Comparison of ENCODE assay signal across 22 cellular contexts in genomic region chr22:30239421-30240405, GRCh38. TPM values are rescaled to one million over a fixed set of nuclear protein-coding genes. Genes with fewer than 3 reads are reported as not detected.
DNase-seq lines count a peak whose midpoint lies in the region; ATAC-seq and TF ChIP-seq lines count a peak whose summit lies in the region.
"Had no signal": no experiment of that assay in that cellular context is flagged by ENCODE, and none has a peak within 500 bp of the region (broad histone marks: within the 10 kb centered on the region; RNA-seq: fewer than 3 reads in every experiment).

No MANE protein-coding gene starts in this region.

- no peak overlapping the region for H3K4me2 ChIP-seq in fibroblast of lung (ENCODE audit: extremely low read depth, insufficient read depth, low read length)

- H4K20me1 ChIP-seq in fibroblast of lung (ENCODE audit: control insufficient read depth, extremely low read depth, insufficient read depth, low read length), result no peaks in the 10 kb centered on the region

- no peak overlapping the region for H2AFZ ChIP-seq in fibroblast of lung (ENCODE audit: low read length)

- peak; percentile 17 for ATAC-seq in activated naive CD4-positive, alpha-beta T cell treated with anti-CD3 and anti-CD28 coated beads, Interleukin-2, amount 50 U/mL, for 72 hours
- ATAC-seq in stimulated activated naive CD8-positive, alpha-beta T cell treated with anti-CD3 and anti-CD28 coated beads, Interleukin-15, amount 100 ng/mL, for 72 hours, result peak; percentile 21
- ATAC-seq in HG03442 (IDR thresholded peaks at IDR 0.05; ENCODE audit: unreplicated experiment) (no peak), omental fat pad (ENCODE audit: low FRiP score) (no peak)
- ATAC-seq: CD8-positive, alpha-beta T cell had no signal

- H3K9me3 Mint-ChIP-seq in activated naive CD4-positive, alpha-beta T cell treated with anti-CD3 and anti-CD28 coated beads, Interleukin-2, amount 50 U/mL, for 72 hours, result no peaks in the 10 kb centered on the region
- H3K9me3 Mint-ChIP-seq in stimulated activated naive CD8-positive, alpha-beta T cell treated with anti-CD3 and anti-CD28 coated beads, Interleukin-15, amount 100 ng/mL, for 72 hours, result no peaks in the 10 kb centered on the region
- H3K9me3 Mint-ChIP-seq: CD8-positive, alpha-beta T cell had no signal

- H3K4me3 Mint-ChIP-seq in stimulated activated naive CD8-positive, alpha-beta T cell treated with anti-CD3 and anti-CD28 coated beads, Interleukin-15, amount 100 ng/mL, for 72 hours, result no peak overlapping the region
- H3K4me3 Mint-ChIP-seq: CD8-positive, alpha-beta T cell had no signal

- TF ChIP-seq CTCF in fibroblast of lung (conservative IDR thresholded peaks at IDR 0.05 in 1 of 2, IDR thresholded peaks at IDR 0.05 in 1 of 2; ENCODE audit: low read depth in 1 of 2, low read length in 2 of 2) (no peak), ascending aorta (IDR thresholded peaks at IDR 0.05) (no peak), omental fat pad (IDR thresholded peaks at IDR 0.05) (no peak)

- H3K27ac Mint-ChIP-seq in activated naive CD4-positive, alpha-beta T cell treated with anti-CD3 and anti-CD28 coated beads, Interleukin-2, amount 50 U/mL, for 72 hours, result peak overlapping the region; percentile 37 to 84
- H3K27ac Mint-ChIP-seq in stimulated activated naive CD8-positive, alpha-beta T cell treated with anti-CD3 and anti-CD28 coated beads, Interleukin-15, amount 100 ng/mL, for 72 hours, result peak overlapping the region; percentile 27 to 70
- H3K27ac Mint-ChIP-seq: CD8-positive, alpha-beta T cell had no signal

- no peaks in the 10 kb centered on the region for H3K36me3 ChIP-seq in SJCRH30
- peaks cover 20% of the 10 kb centered on the region for H3K36me3 ChIP-seq in fibroblast of lung (ENCODE audit: control insufficient read depth, insufficient read depth, low read length)
- no peaks in the 10 kb centered on the region for H3K36me3 ChIP-seq in ascending aorta
- H3K36me3 ChIP-seq: spleen had no signal

- H3K4me1 ChIP-seq in SJCRH30 (peaks cover 50% of the 10 kb centered on the region), fibroblast of lung (ENCODE audit: control insufficient read depth, extremely low read depth, insufficient read depth, low read length) (peaks cover 46% of the 10 kb centered on the region), ascending aorta (no peaks in the 10 kb centered on the region)

- no peak for DNase-seq in activated naive CD4-positive, alpha-beta T cell treated with anti-CD3 and anti-CD28 coated beads, Interleukin-2, amount 50 U/mL, for 72 hours (ENCODE audit: low spot score in 2 of 2)
- DNase-seq in activated naive CD4-positive, alpha-beta T cell (lab: John Stamatoyannopoulos, UW), result no peak
- DNase-seq in SJCRH30 (no peak), fibroblast of lung (ENCODE audit: low read depth in 2 of 2) (no peak), ascending aorta (ENCODE audit: low spot score in 2 of 2) (no peak), omental fat pad (ENCODE audit: low spot score) (no peak)
- DNase-seq in stimulated activated naive CD8-positive, alpha-beta T cell treated with anti-CD3 and anti-CD28 coated beads, Interleukin-15, amount 100 ng/mL, for 72 hours, result peak in 1 of 2 donors; percentile 45
- DNase-seq: activated CD4-positive, alpha-beta T cell treated with anti-CD3 and anti-CD28 coated beads for 1 hour; caudate nucleus; CD8-positive, alpha-beta T cell; left cardiac atrium; NCI-H1048; NCI-H2081; NCI-H510A; NK-92 treated with Interleukin-12 subunit alpha and Interleukin-12 subunit beta, amount 100 ng/mL, for 24 hours; spleen had no signal

- H3K27me3 ChIP-seq in SJCRH30 (no peaks in the 10 kb centered on the region), fibroblast of lung (ENCODE audit: control insufficient read depth, insufficient read depth, low read length) (no peaks in the 10 kb centered on the region), ascending aorta (no peaks in the 10 kb centered on the region)

- peaks cover 12 to 35% of the 10 kb centered on the region in 2 donors for H3K36me3 Mint-ChIP-seq in activated naive CD4-positive, alpha-beta T cell treated with anti-CD3 and anti-CD28 coated beads, Interleukin-2, amount 50 U/mL, for 72 hours
- H3K36me3 Mint-ChIP-seq: CD8-positive, alpha-beta T cell had no signal

- no peaks in the 10 kb centered on the region for H3K27me3 Mint-ChIP-seq in stimulated activated naive CD8-positive, alpha-beta T cell treated with anti-CD3 and anti-CD28 coated beads, Interleukin-15, amount 100 ng/mL, for 72 hours

- H3K27ac ChIP-seq in SJCRH30, result peak overlapping the region; percentile 47; the same call in 1 of the 2 replicates
- H3K27ac ChIP-seq in fibroblast of lung (ENCODE audit: insufficient read depth, low read length), result peak overlapping the region; percentile 25
- H3K27ac ChIP-seq in ascending aorta, result no peak overlapping the region
- H3K27ac ChIP-seq: spleen had no signal

- intact Hi-C loops in ascending aorta (cut with DNase I), result loop anchor here (10.0 kb wide), 1 partner anchor 55 kb away; no protein-coding TSS in a partner anchor

- peaks cover 89% of the 10 kb centered on the region for H3K4me1 Mint-ChIP-seq in stimulated activated naive CD8-positive, alpha-beta T cell treated with anti-CD3 and anti-CD28 coated beads, Interleukin-15, amount 100 ng/mL, for 72 hours

- no peaks in the 10 kb centered on the region for H3K9me3 ChIP-seq in SJCRH30 (replicated peaks)
- no peaks in the 10 kb centered on the region for H3K9me3 ChIP-seq in fibroblast of lung (ENCODE audit: control insufficient read depth, insufficient read depth, low read depth, low read length)
- H3K9me3 ChIP-seq in ascending aorta, result no peaks in the 10 kb centered on the region
- H3K9me3 ChIP-seq: spleen had no signal

- peaks cover 21% of the 10 kb centered on the region for H3K79me2 ChIP-seq in fibroblast of lung (ENCODE audit: control insufficient read depth, insufficient read depth, low read length)

- H3K4me3 ChIP-seq in SJCRH30, result no peak overlapping the region
- H3K4me3 ChIP-seq in fibroblast of lung (replicated peaks in 1 of 4; ENCODE audit: control extremely low read depth in 1 of 4, insufficient read depth in 1 of 4, low read depth in 3 of 4, low read length in 4 of 4), result no peak overlapping the region
- no peak overlapping the region for H3K4me3 ChIP-seq in ascending aorta
- H3K4me3 ChIP-seq: spleen had no signal

- no peak overlapping the region for H3K9ac ChIP-seq in fibroblast of lung (ENCODE audit: insufficient read depth, low read length)

RNA-seq across cellular contexts. Expression of gene LIF, which starts 6.8 kb away (rescaled TPM):
- 100 to 1,000 TPM in 1 of 2 donors, 10 to 100 TPM in 1; 68.9 to 522 TPM for total RNA-seq in activated naive CD4-positive, alpha-beta T cell treated with anti-CD3 and anti-CD28 coated beads, Interleukin-2, amount 50 U/mL, for 72 hours
- 1.1 and 1.7 TPM in 2 replicates for total RNA-seq in SJCRH30 (2014; rRNA removed; shearing (Covaris generic))
- total RNA-seq in fibroblast of lung, result 3.6 and 11.2 TPM in 2 replicates
- 4.5 and 19.6 TPM in 2 replicates for polyA plus RNA-seq in fibroblast of lung
- polyA plus RNA-seq in fibroblast of lung (2012), result 7.1 and 25.1 TPM in 2 replicates
- 40.6 and 97.7 TPM in 2 replicates for polyA minus RNA-seq in fibroblast of lung (ENCODE audit: low replicate concordance)
- not detected for total RNA-seq in ascending aorta
- 10 to 100 TPM in 2 of 4 donors, 1 to 10 TPM in 2; 1.3 to 74.7 (median 24.4) TPM for total RNA-seq in omental fat pad
- total RNA-seq: temporal lobe had no signal

RNA-seq across cellular contexts. Expression of gene OSM, which starts 26.9 kb away (rescaled TPM):
- total RNA-seq in activated naive CD4-positive, alpha-beta T cell treated with anti-CD3 and anti-CD28 coated beads, Interleukin-2, amount 50 U/mL, for 72 hours, result 10 to 100 TPM; 16.1 to 40.4 TPM
- total RNA-seq in SJCRH30 (2014; rRNA removed; shearing (Covaris generic)), result not detected in 2 replicates
- not detected in 2 replicates for total RNA-seq in fibroblast of lung
- not detected in 2 replicates for polyA plus RNA-seq in fibroblast of lung
- not detected in 2 replicates for polyA plus RNA-seq in fibroblast of lung (2012)
- not detected in 2 replicates for polyA minus RNA-seq in fibroblast of lung (ENCODE audit: low replicate concordance)
- not detected for total RNA-seq in ascending aorta
- 10 to 100 TPM in 1 of 4 donors, 1 to 10 TPM in 3; 7.1 to 17.8 (median 8.6) TPM for total RNA-seq in omental fat pad
- total RNA-seq: HT-29, pulmonary artery endothelial cell, RPMI7951 had no signal
- polyA plus RNA-seq: neural cell had no signal

RNA-seq across cellular contexts. Expression of gene CASTOR1, which starts 49.6 kb away (rescaled TPM):
- total RNA-seq in activated naive CD4-positive, alpha-beta T cell treated with anti-CD3 and anti-CD28 coated beads, Interleukin-2, amount 50 U/mL, for 72 hours, result 1 to 10 TPM; 6.3 to 7.5 TPM
- total RNA-seq in SJCRH30 (2014; rRNA removed; shearing (Covaris generic)), result 1.2 and 2.1 TPM in 2 replicates
- total RNA-seq in fibroblast of lung, result 5.0 and 5.6 TPM in 2 replicates
- 2.7 and 3.4 TPM in 2 replicates for polyA plus RNA-seq in fibroblast of lung
- polyA plus RNA-seq in fibroblast of lung (2012), result 4.5 and 4.7 TPM in 2 replicates
- 4.6 and 5.5 TPM in 2 replicates for polyA minus RNA-seq in fibroblast of lung (ENCODE audit: low replicate concordance)
- total RNA-seq in ascending aorta, result 55.9 TPM
- total RNA-seq in omental fat pad, result 10 to 100 TPM in 3 of 4 donors, 1 to 10 TPM in 1; 7.1 to 47.9 (median 21.0) TPM

Comparison
In these comparisons a context has a peak if more than half of its experiments do, and no peak if none do; other contexts are left out.
1. ATAC-seq: peak in activated naive CD4-positive, alpha-beta T cell treated with anti-CD3 and anti-CD28 coated beads, Interleukin-2, amount 50 U/mL, for 72 hours (2 of 2) and stimulated activated naive CD8-positive, alpha-beta T cell treated with anti-CD3 and anti-CD28 coated beads, Interleukin-15, amount 100 ng/mL, for 72 hours (single experiment); none in HG03442 (single experiment) and omental fat pad (single experiment).
2. H3K27ac ChIP-seq: peak in SJCRH30 (single experiment) and fibroblast of lung (single experiment); none in ascending aorta (0 of 2).